Comparison of ENCODE assay signal across 1 cellular context in the genomic region with DNA sequence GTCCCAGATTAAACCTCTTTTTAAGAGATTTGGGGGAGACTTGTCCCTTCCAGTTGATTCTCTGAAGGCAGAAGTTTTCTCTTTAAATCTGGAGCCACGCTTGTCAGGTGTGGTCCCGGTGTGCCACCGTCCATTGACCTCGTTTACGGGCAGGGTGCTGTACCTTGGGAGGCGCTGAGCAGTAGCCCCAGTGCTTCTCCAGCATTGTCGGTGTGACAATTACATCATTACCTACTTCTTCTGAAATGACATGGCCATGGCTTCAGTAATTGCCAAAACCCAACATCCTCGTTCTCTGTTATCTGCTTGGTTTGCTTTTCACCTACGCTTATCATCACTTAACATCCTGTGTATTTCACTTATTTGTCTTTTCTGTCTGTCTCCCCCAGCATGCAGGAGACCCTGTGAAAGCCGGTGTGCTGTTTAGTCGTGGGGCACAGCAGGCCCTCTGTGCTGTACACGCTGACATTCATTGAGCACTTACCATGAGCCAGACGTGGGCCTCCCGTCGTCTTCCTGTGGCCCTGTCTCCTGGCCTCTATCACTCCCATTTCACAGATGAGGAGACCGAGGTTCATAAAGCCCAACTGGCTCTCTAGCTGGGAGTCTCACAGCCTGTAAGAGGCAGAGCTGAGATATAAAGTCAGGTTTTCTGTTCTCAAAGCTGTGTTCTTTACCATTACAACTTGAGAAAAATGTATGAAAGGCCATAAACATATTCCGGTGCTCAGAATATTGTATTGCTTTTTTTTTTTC.
TF ChIP-seq lines count a peak whose summit lies in the region.

No MANE protein-coding gene starts in this region.

TF ChIP-seq in GM23338, 12 proteins besides CTCF, POLR2A, EP300 and RAD21 (continued from another document):
- TF ChIP-seq, protein P1, sequence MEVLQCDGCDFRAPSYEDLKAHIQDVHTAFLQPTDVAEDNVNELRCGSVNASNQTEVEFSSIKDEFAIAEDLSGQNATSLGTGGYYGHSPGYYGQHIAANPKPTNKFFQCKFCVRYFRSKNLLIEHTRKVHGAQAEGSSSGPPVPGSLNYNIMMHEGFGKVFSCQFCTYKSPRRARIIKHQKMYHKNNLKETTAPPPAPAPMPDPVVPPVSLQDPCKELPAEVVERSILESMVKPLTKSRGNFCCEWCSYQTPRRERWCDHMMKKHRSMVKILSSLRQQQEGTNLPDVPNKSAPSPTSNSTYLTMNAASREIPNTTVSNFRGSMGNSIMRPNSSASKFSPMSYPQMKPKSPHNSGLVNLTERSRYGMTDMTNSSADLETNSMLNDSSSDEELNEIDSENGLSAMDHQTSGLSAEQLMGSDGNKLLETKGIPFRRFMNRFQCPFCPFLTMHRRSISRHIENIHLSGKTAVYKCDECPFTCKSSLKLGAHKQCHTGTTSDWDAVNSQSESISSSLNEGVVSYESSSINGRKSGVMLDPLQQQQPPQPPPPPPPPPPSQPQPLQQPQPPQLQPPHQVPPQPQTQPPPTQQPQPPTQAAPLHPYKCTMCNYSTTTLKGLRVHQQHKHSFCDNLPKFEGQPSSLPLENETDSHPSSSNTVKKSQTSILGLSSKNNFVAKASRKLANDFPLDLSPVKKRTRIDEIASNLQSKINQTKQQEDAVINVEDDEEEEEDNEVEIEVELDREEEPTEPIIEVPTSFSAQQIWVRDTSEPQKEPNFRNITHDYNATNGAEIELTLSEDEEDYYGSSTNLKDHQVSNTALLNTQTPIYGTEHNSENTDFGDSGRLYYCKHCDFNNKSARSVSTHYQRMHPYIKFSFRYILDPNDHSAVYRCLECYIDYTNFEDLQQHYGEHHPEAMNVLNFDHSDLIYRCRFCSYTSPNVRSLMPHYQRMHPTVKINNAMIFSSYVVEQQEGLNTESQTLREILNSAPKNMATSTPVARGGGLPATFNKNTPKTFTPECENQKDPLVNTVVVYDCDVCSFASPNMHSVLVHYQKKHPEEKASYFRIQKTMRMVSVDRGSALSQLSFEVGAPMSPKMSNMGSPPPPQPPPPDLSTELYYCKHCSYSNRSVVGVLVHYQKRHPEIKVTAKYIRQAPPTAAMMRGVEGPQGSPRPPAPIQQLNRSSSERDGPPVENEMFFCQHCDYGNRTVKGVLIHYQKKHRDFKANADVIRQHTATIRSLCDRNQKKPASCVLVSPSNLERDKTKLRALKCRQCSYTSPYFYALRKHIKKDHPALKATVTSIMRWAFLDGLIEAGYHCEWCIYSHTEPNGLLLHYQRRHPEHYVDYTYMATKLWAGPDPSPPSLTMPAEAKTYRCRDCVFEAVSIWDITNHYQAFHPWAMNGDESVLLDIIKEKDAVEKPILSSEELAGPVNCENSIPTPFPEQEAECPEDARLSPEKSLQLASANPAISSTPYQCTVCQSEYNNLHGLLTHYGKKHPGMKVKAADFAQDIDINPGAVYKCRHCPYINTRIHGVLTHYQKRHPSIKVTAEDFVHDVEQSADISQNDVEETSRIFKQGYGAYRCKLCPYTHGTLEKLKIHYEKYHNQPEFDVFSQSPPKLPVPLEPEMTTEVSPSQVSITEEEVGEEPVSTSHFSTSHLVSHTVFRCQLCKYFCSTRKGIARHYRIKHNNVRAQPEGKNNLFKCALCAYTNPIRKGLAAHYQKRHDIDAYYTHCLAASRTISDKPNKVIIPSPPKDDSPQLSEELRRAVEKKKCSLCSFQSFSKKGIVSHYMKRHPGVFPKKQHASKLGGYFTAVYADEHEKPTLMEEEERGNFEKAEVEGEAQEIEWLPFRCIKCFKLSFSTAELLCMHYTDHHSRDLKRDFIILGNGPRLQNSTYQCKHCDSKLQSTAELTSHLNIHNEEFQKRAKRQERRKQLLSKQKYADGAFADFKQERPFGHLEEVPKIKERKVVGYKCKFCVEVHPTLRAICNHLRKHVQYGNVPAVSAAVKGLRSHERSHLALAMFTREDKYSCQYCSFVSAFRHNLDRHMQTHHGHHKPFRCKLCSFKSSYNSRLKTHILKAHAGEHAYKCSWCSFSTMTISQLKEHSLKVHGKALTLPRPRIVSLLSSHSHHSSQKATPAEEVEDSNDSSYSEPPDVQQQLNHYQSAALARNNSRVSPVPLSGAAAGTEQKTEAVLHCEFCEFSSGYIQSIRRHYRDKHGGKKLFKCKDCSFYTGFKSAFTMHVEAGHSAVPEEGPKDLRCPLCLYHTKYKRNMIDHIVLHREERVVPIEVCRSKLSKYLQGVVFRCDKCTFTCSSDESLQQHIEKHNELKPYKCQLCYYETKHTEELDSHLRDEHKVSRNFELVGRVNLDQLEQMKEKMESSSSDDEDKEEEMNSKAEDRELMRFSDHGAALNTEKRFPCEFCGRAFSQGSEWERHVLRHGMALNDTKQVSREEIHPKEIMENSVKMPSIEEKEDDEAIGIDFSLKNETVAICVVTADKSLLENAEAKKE (CRISPR knock-in tag; IDR thresholded peaks at IDR 0.05), result no peak
- no peak for TF ChIP-seq JUNB (IDR thresholded peaks at IDR 0.05; ENCODE audit: unreplicated experiment)
- TF ChIP-seq ZNF331 (CRISPR knock-in tag; IDR thresholded peaks at IDR 0.05; ENCODE audit: low read depth), result no peak
- TF ChIP-seq, protein P2, sequence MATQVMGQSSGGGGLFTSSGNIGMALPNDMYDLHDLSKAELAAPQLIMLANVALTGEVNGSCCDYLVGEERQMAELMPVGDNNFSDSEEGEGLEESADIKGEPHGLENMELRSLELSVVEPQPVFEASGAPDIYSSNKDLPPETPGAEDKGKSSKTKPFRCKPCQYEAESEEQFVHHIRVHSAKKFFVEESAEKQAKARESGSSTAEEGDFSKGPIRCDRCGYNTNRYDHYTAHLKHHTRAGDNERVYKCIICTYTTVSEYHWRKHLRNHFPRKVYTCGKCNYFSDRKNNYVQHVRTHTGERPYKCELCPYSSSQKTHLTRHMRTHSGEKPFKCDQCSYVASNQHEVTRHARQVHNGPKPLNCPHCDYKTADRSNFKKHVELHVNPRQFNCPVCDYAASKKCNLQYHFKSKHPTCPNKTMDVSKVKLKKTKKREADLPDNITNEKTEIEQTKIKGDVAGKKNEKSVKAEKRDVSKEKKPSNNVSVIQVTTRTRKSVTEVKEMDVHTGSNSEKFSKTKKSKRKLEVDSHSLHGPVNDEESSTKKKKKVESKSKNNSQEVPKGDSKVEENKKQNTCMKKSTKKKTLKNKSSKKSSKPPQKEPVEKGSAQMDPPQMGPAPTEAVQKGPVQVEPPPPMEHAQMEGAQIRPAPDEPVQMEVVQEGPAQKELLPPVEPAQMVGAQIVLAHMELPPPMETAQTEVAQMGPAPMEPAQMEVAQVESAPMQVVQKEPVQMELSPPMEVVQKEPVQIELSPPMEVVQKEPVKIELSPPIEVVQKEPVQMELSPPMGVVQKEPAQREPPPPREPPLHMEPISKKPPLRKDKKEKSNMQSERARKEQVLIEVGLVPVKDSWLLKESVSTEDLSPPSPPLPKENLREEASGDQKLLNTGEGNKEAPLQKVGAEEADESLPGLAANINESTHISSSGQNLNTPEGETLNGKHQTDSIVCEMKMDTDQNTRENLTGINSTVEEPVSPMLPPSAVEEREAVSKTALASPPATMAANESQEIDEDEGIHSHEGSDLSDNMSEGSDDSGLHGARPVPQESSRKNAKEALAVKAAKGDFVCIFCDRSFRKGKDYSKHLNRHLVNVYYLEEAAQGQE (IDR thresholded peaks at IDR 0.05; ENCODE audit: unreplicated experiment), result no peak
- TF ChIP-seq POLR2AphosphoS5 (IDR thresholded peaks at IDR 0.05; ENCODE audit: low read depth), result no peak
- TF ChIP-seq STAT1 (IDR thresholded peaks at IDR 0.05; ENCODE audit: unreplicated experiment), result no peak
TF ChIP-seq in GM23338: peak in this region for 0.
